19 cellular contexts compared by ENCODE assay signal in the genomic region with DNA sequence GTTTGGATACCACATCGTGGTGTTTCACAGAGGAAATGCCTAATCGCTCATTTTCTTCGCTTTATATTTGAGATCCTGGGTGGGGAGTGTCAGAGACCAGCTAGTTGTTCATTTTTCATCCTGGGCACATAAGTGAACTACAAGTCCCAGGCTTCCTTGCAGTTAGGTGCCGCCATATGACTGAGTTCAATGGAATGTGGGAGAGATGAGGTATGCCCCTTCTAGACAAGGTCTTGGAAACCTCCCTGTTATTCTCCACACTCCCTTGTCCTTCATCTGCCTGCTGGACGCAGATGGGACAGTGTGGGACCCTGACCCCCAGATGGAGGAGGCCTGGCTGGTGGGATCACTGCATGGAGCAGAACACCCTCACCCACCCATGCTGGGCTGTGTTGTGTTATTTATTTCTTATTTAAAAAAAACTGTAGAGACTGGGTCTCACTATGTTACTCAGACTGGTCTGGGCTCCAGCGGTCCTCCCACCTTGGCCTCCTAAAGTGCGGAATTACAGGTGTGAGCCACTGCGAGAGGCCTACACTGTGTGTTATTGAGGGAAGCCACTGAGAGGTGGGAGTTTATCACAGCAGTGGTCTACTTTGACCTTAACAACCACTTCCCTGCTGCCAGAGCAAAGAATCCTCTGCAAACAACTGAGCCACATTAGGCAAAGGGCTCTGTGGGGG. TPM values are rescaled to one million over a fixed set of nuclear protein-coding genes. Genes with fewer than 3 reads are reported as not detected.
DNase-seq lines count a peak whose midpoint lies in the region; ATAC-seq, FAIRE-seq and TF ChIP-seq lines count a peak whose summit lies in the region.
"Had no signal": no experiment of that assay in that cellular context is flagged by ENCODE, and none has a peak within 500 bp of the region (broad histone marks: within the 10 kb centered on the region; RNA-seq: fewer than 3 reads in every experiment).

No MANE protein-coding gene starts in this region.

- H4K20me1 ChIP-seq in astrocyte (ENCODE audit: insufficient read depth, low read length) (no peaks in the 10 kb centered on the region), SK-N-SH (ENCODE audit: insufficient read depth) (no peaks in the 10 kb centered on the region)

- TF ChIP-seq EP300 in SK-N-SH (IDR thresholded peaks at IDR 0.05; ENCODE audit: borderline replicate concordance in 1 of 2, low read depth in 1 of 2, low read length in 1 of 2): no peak

- no peaks in the 10 kb centered on the region for H3F3A ChIP-seq in SK-N-SH (replicated peaks; ENCODE audit: insufficient read depth)

- no peak for TF ChIP-seq CTCF in astrocyte (IDR thresholded peaks at IDR 0.05; ENCODE audit: insufficient read depth, low read depth, low read length)
- TF ChIP-seq CTCF in SK-N-SH (IDR thresholded peaks at IDR 0.05): no peak
- no peak for TF ChIP-seq CTCF in CD4-positive, alpha-beta T cell (IDR thresholded peaks at IDR 0.05)

- H3K4me3 ChIP-seq in HUES48 (ENCODE audit: low read depth, low read length): no peak overlapping the region
- H3K4me3 ChIP-seq in astrocyte (ENCODE audit: insufficient read depth, low read depth, low read length): no peak overlapping the region
- H3K4me3 ChIP-seq in SK-N-SH (ENCODE audit: low read depth in 2 of 2, low read length in 1 of 2): no peak overlapping the region
- H3K4me3 ChIP-seq: cardiac muscle cell, SJSA1 had no signal

- CTCF ChIA-PET in SK-N-SH (lab: Yijun Ruan, JAX): interaction anchor here (0.9 to 1.3 kb wide), 2 partner anchors 13 to 18 kb away, joined by 3 read pairs; no protein-coding TSS in a partner anchor
- CTCF ChIA-PET in CD4-positive, alpha-beta T cell (lab: Charles Lee): no interaction called here

- H3K9ac ChIP-seq in HUES48 (ENCODE audit: low read depth, low read length) (no peak overlapping the region), astrocyte (ENCODE audit: low read length) (no peak overlapping the region), SK-N-SH (no peak overlapping the region)

- H3K27me3 ChIP-seq in HUES48 (ENCODE audit: control insufficient read depth, insufficient read depth, low read length) (no peaks in the 10 kb centered on the region), astrocyte (ENCODE audit: insufficient read depth, low read length) (no peaks in the 10 kb centered on the region), SK-N-SH (ENCODE audit: insufficient read depth) (no peaks in the 10 kb centered on the region; the same call in 1 of the 2 replicates)
- peaks cover 6% of the 10 kb centered on the region for H3K27me3 ChIP-seq in CD4-positive, alpha-beta T cell (ENCODE audit: control insufficient read depth, insufficient read depth, low read length)
- H3K27me3 ChIP-seq: cardiac muscle cell, SJSA1 had no signal

- no peaks in the 10 kb centered on the region for H3K9me3 ChIP-seq in HUES48 (ENCODE audit: control insufficient read depth, insufficient read depth, low read length)
- H3K9me3 ChIP-seq in astrocyte (ENCODE audit: insufficient read depth, low read depth, low read length): no peaks in the 10 kb centered on the region
- no peaks in the 10 kb centered on the region for H3K9me3 ChIP-seq in SK-N-SH
- no peaks in the 10 kb centered on the region for H3K9me3 ChIP-seq in CD4-positive, alpha-beta T cell (ENCODE audit: control insufficient read depth, low read length)
- H3K9me3 ChIP-seq: SJSA1 had no signal

- peaks cover 4% of the 10 kb centered on the region for H3K27me3 Mint-ChIP-seq in astrocyte (ENCODE audit: low read depth, unreplicated experiment)
- peaks cover 22 to 35% of the 10 kb centered on the region in 2 donors for H3K27me3 Mint-ChIP-seq in stimulated activated naive B cell treated with anti-CD40 and anti-IgM and Interleukin-4, amounts not matched to agents 10 μg/mL and 1 μg/mL and 100 μg/mL, for 72 hours
- H3K27me3 Mint-ChIP-seq in CD4-positive, alpha-beta T cell: peaks cover 6% of the 10 kb centered on the region

- POLR2A ChIA-PET in SK-N-SH (lab: Yijun Ruan, JAX): no interaction called here
- POLR2A ChIA-PET in CD4-positive, alpha-beta T cell (lab: Charles Lee): no interaction called here

- H3K9me2 ChIP-seq in SK-N-SH: no peaks in the 10 kb centered on the region

- ATAC-seq in stimulated activated naive B cell treated with anti-CD40 and anti-IgM and Interleukin-4, amounts not matched to agents 10 μg/mL and 1 μg/mL and 100 μg/mL, for 72 hours (replicated peaks): no peak
- ATAC-seq in CD4-positive, alpha-beta T cell (ENCODE audit: poor library complexity): no peak
- ATAC-seq: activated CD4-positive, CD25-positive, alpha-beta regulatory T cell treated with anti-CD3 and anti-CD28 coated beads, Interleukin-2, amount 50 U/mL, for 24 hours; activated CD8-positive, alpha-beta memory T cell treated with anti-CD3 and anti-CD28 coated beads, Interleukin-2, amount 10 ng/mL, durations not matched to agents 7 days and 5 days; naive thymus-derived CD8-positive, alpha-beta T cell had no signal

- H3K4me1 ChIP-seq in HUES48 (ENCODE audit: control insufficient read depth, insufficient read depth, low read length): no peaks in the 10 kb centered on the region
- H3K4me1 ChIP-seq in astrocyte (ENCODE audit: insufficient read depth, low read length): no peaks in the 10 kb centered on the region
- peaks cover 0 to 12% of the 10 kb centered on the region in 2 experiments; a peak in 1 of 4 replicates for H3K4me1 ChIP-seq in SK-N-SH (ENCODE audit: control insufficient read depth in 1 of 2, insufficient read depth in 2 of 2, low read depth in 1 of 2, low read length in 1 of 2)
- H3K4me1 ChIP-seq: SJSA1 had no signal

- no peaks in the 10 kb centered on the region for H3K79me2 ChIP-seq in astrocyte (ENCODE audit: insufficient read depth, low read length)
- no peaks in the 10 kb centered on the region for H3K79me2 ChIP-seq in SK-N-SH (ENCODE audit: insufficient read depth)

- no peak for TF ChIP-seq RAD21 in SK-N-SH (IDR thresholded peaks at IDR 0.05; ENCODE audit: low read length)

- no peaks in the 10 kb centered on the region for H3K4me1 Mint-ChIP-seq in astrocyte (ENCODE audit: low read depth, unreplicated experiment)
- no peaks in the 10 kb centered on the region for H3K4me1 Mint-ChIP-seq in stimulated activated naive B cell treated with anti-CD40 and anti-IgM and Interleukin-4, amounts not matched to agents 10 μg/mL and 1 μg/mL and 100 μg/mL, for 72 hours
- H3K4me1 Mint-ChIP-seq in CD4-positive, alpha-beta T cell (ENCODE audit: low read depth): no peaks in the 10 kb centered on the region
- H3K4me1 Mint-ChIP-seq: activated CD8-positive, alpha-beta memory T cell treated with anti-CD3 and anti-CD28 coated beads, Interleukin-2, amount 10 ng/mL, durations not matched to agents 7 days and 5 days; naive thymus-derived CD8-positive, alpha-beta T cell had no signal

- no peaks in the 10 kb centered on the region for H3K36me3 ChIP-seq in HUES48 (ENCODE audit: control insufficient read depth, insufficient read depth, low read length)
- H3K36me3 ChIP-seq in astrocyte (ENCODE audit: insufficient read depth, low read length): no peaks in the 10 kb centered on the region
- H3K36me3 ChIP-seq in SK-N-SH (replicated peaks in 1 of 2; ENCODE audit: control insufficient read depth in 1 of 2, insufficient read depth in 2 of 2, low read length in 1 of 2): no peaks in the 10 kb centered on the region
- H3K36me3 ChIP-seq: cardiac muscle cell, SJSA1 had no signal

- no peak overlapping the region for H3K27ac Mint-ChIP-seq in astrocyte (ENCODE audit: unreplicated experiment)
- no peak overlapping the region for H3K27ac Mint-ChIP-seq in stimulated activated naive B cell treated with anti-CD40 and anti-IgM and Interleukin-4, amounts not matched to agents 10 μg/mL and 1 μg/mL and 100 μg/mL, for 72 hours
- H3K27ac Mint-ChIP-seq in CD4-positive, alpha-beta T cell: no peak overlapping the region
- H3K27ac Mint-ChIP-seq: activated CD8-positive, alpha-beta memory T cell treated with anti-CD3 and anti-CD28 coated beads, Interleukin-2, amount 10 ng/mL, durations not matched to agents 7 days and 5 days; progenitor cell of endocrine pancreas; T-helper 2 cell treated with Interferon-gamma antibody and Interleukin-4, amounts not matched to agents 5 μg/mL and 100 μg/mL, for 36 hours had no signal

- H3K36me3 Mint-ChIP-seq in astrocyte (ENCODE audit: low read depth, unreplicated experiment): no peaks in the 10 kb centered on the region
- no peaks in the 10 kb centered on the region for H3K36me3 Mint-ChIP-seq in stimulated activated naive B cell treated with anti-CD40 and anti-IgM and Interleukin-4, amounts not matched to agents 10 μg/mL and 1 μg/mL and 100 μg/mL, for 72 hours
- H3K36me3 Mint-ChIP-seq in CD4-positive, alpha-beta T cell (ENCODE audit: low read depth): no peaks in the 10 kb centered on the region
- H3K36me3 Mint-ChIP-seq: activated CD8-positive, alpha-beta memory T cell treated with anti-CD3 and anti-CD28 coated beads, Interleukin-2, amount 10 ng/mL, durations not matched to agents 7 days and 5 days; naive thymus-derived CD8-positive, alpha-beta T cell had no signal

- 74% methylated on average over 8 of the region's 8 CpGs for WGBS in SK-N-SH (ENCODE audit: low lambda C conversion rate)

- no peak for FAIRE-seq in astrocyte (lab: Jason Lieb, UNC)
- FAIRE-seq: G401.6, small intestine had no signal

- DNase-seq in Daoy (ENCODE audit: low read depth): peak; percentile 78
- DNase-seq in astrocyte (ENCODE audit: low read depth): peak; percentile 6
- peak; percentile 50 for DNase-seq in islet precursor cell
- DNase-seq in stimulated activated naive B cell treated with anti-CD40 and anti-IgM and Interleukin-4, amounts not matched to agents 10 μg/mL and 1 μg/mL and 100 μg/mL, for 72 hours: no peak
- no peak for DNase-seq in SK-N-SH
- no peak for DNase-seq in RPMI8226
- no peak for DNase-seq in CD4-positive, alpha-beta T cell
- DNase-seq: activated CD8-positive, alpha-beta memory T cell treated with anti-CD3 and anti-CD28 coated beads, Interleukin-2, amount 10 ng/mL, durations not matched to agents 7 days and 5 days; AML-193; naive thymus-derived CD8-positive, alpha-beta T cell; small intestine; stimulated activated CD4-positive, alpha-beta T cell treated with anti-CD3 and anti-CD28 coated beads, Interleukin-4, amount 100 ng/mL, for 1 hour had no signal

- intact Hi-C loops in CD4-positive, alpha-beta T cell (cut with DNase I, micrococcal nuclease): no loop called here

- H3K27ac ChIP-seq in HUES48 (ENCODE audit: low read depth, low read length) (peak overlapping the region; percentile 78), astrocyte (ENCODE audit: low read depth, low read length) (no peak overlapping the region), SK-N-SH (ENCODE audit: low read depth in 2 of 2, low read length in 1 of 2) (no peak overlapping the region)
- H3K27ac ChIP-seq in CD4-positive, alpha-beta T cell (ENCODE audit: low read depth, low read length): no peak overlapping the region
- H3K27ac ChIP-seq: cardiac muscle cell, SJSA1 had no signal

- H3K9me3 Mint-ChIP-seq in astrocyte (ENCODE audit: unreplicated experiment): no peaks in the 10 kb centered on the region
- no peaks in the 10 kb centered on the region for H3K9me3 Mint-ChIP-seq in stimulated activated naive B cell treated with anti-CD40 and anti-IgM and Interleukin-4, amounts not matched to agents 10 μg/mL and 1 μg/mL and 100 μg/mL, for 72 hours
- no peaks in the 10 kb centered on the region for H3K9me3 Mint-ChIP-seq in CD4-positive, alpha-beta T cell
- H3K9me3 Mint-ChIP-seq: T-helper 2 cell treated with Interferon-gamma antibody and Interleukin-4, amounts not matched to agents 5 μg/mL and 100 μg/mL, for 36 hours had no signal

- H3K4me2 ChIP-seq in astrocyte (ENCODE audit: low read length) (no peak overlapping the region), SK-N-SH (no peak overlapping the region)

- no peak overlapping the region for H3K4me3 Mint-ChIP-seq in astrocyte (ENCODE audit: unreplicated experiment)
- H3K4me3 Mint-ChIP-seq in stimulated activated naive B cell treated with anti-CD40 and anti-IgM and Interleukin-4, amounts not matched to agents 10 μg/mL and 1 μg/mL and 100 μg/mL, for 72 hours: no peak overlapping the region
- no peak overlapping the region for H3K4me3 Mint-ChIP-seq in CD4-positive, alpha-beta T cell
- H3K4me3 Mint-ChIP-seq: activated CD8-positive, alpha-beta memory T cell treated with anti-CD3 and anti-CD28 coated beads, Interleukin-2, amount 10 ng/mL, durations not matched to agents 7 days and 5 days; naive thymus-derived CD8-positive, alpha-beta T cell; T-helper 2 cell treated with Interferon-gamma antibody and Interleukin-4, amounts not matched to agents 5 μg/mL and 100 μg/mL, for 36 hours had no signal

- H2AFZ ChIP-seq in astrocyte (ENCODE audit: low read depth, low read length): no peak overlapping the region
- no peak overlapping the region for H2AFZ ChIP-seq in SK-N-SH (ENCODE audit: low read depth)

RNA-seq across cellular contexts. Expression of a gene that starts 42.9 kb away (rescaled TPM):
- total RNA-seq in Daoy (2014; rRNA removed; shearing (Covaris generic)): 146 TPM in 2 replicates
- total RNA-seq in astrocyte: 11.0 and 11.6 TPM in 2 replicates
- polyA plus RNA-seq in SK-N-SH (2012; rRNA removed): 8.6 and 9.1 TPM in 2 replicates
- polyA plus RNA-seq in SK-N-SH (2012; cell fraction: cytosol; rRNA removed): 11.5 and 15.9 TPM in 2 replicates
- 3.9 and 6.4 TPM in 2 replicates for polyA plus RNA-seq in SK-N-SH (2012; cell fraction: nucleus; rRNA removed)
- 10 to 100 TPM; 36.7 to 41.0 TPM for total RNA-seq in CD4-positive, alpha-beta T cell

Comparison
In these comparisons a context has a peak if more than half of its experiments do, and no peak if none do; other contexts are left out.
1. DNase-seq: peak in Daoy (single experiment), astrocyte (single experiment) and islet precursor cell (single experiment); none in stimulated activated naive B cell treated with anti-CD40 and anti-IgM and Interleukin-4, amounts not matched to agents 10 μg/mL and 1 μg/mL and 100 μg/mL, for 72 hours (single experiment), SK-N-SH (single experiment), RPMI8226 (single experiment) and CD4-positive, alpha-beta T cell (0 of 10).